9 cellular contexts compared by ENCODE assay signal in the genomic region with DNA sequence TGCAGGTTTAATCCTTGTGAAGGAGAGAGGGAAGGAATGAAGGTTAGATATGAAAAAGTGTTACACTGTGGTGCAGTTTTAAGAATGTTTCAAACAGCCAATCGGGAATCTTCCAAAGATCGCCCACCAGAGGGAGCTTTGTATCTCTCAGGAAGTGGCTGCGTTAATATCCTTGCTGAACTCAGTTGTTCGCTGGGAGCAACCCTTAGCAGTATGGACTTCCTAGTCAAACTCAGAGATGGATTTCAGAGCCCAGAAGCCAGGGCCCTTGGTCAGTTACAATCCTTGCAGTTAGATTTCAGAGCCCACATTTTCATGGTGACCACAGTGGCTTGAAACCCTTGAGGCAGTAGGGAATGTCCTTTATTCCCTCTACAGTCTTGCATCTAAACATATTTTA.
A peak's percentile ranks its signal among the peaks of the same experiment; 100 is the strongest.
DNase-seq lines count a peak whose midpoint lies in the region; ATAC-seq and TF ChIP-seq lines count a peak whose summit lies in the region.
"Had no signal": no experiment of that assay in that cellular context is flagged by ENCODE, and none has a peak within 500 bp of the region (broad histone marks: within the 10 kb centered on the region; RNA-seq: fewer than 3 reads in every experiment).

No MANE protein-coding gene starts in this region.

- H3K18ac ChIP-seq in trophoblast cell (ENCODE audit: low read length) = no peak overlapping the region

- no peak overlapping the region for H3K4me3 ChIP-seq in Peyer's patch
- no peak overlapping the region for H3K4me3 ChIP-seq in trophoblast cell (ENCODE audit: low read depth, low read length)
- H3K4me3 ChIP-seq: K562 had no signal

- no peak overlapping the region for H3K27ac ChIP-seq in Peyer's patch
- H3K27ac ChIP-seq in trophoblast cell (ENCODE audit: low read depth, low read length) = no peak overlapping the region

- no peaks in the 10 kb centered on the region for H3K79me2 ChIP-seq in trophoblast cell (ENCODE audit: control insufficient read depth, insufficient read depth, low read length, poor library complexity)

- no CpG with 5 or more reads among the region's 4 CpGs for WGBS in trophoblast cell (ENCODE audit: extremely low coverage, insufficient coverage, insufficient read length)

- H3K36me3 Mint-ChIP-seq in stimulated activated memory B cell treated with anti-CD40 and anti-IgM and Interleukin-4, amounts not matched to agents 10 μg/mL and 1 μg/mL and 100 μg/mL, for 72 hours = peaks cover 12% of the 10 kb centered on the region

- H4K12ac ChIP-seq in trophoblast cell (ENCODE audit: low read depth, low read length) = no peak overlapping the region

- H3K4me2 ChIP-seq in trophoblast cell (ENCODE audit: low read length) = no peak overlapping the region

- H2BK120ac ChIP-seq in trophoblast cell (ENCODE audit: insufficient read depth, low read length, poor library complexity) = no peak overlapping the region

- no peak overlapping the region for H3K4me3 Mint-ChIP-seq in stimulated activated memory B cell treated with anti-CD40 and anti-IgM and Interleukin-4, amounts not matched to agents 10 μg/mL and 1 μg/mL and 100 μg/mL, for 72 hours

- ATAC-seq in HG03442 (IDR thresholded peaks at IDR 0.05; ENCODE audit: unreplicated experiment) (peak; percentile 42), GM18519 (IDR thresholded peaks at IDR 0.05; ENCODE audit: low FRiP score, unreplicated experiment) (no peak)
- ATAC-seq in stimulated activated memory B cell treated with anti-CD40 and anti-IgM and Interleukin-4, amounts not matched to agents 10 μg/mL and 1 μg/mL and 100 μg/mL, for 72 hours = no peak
- ATAC-seq: K562 had no signal

- peak in 4 of 6 experiments; percentile 27 to 42 (median 37) for TF ChIP-seq CTCF in Peyer's patch (IDR thresholded peaks at IDR 0.05)

- H3K4me1 Mint-ChIP-seq in stimulated activated memory B cell treated with anti-CD40 and anti-IgM and Interleukin-4, amounts not matched to agents 10 μg/mL and 1 μg/mL and 100 μg/mL, for 72 hours = peaks cover 32% of the 10 kb centered on the region

- no peak overlapping the region for H3K4ac ChIP-seq in trophoblast cell (ENCODE audit: low read depth, low read length)

- no peak overlapping the region for H2AFZ ChIP-seq in trophoblast cell (ENCODE audit: insufficient read depth, low read length, poor library complexity)

- no peak overlapping the region for H2BK5ac ChIP-seq in trophoblast cell (ENCODE audit: low read depth, low read length, poor library complexity)

- DNase-seq in DMS 273 (lab: John Stamatoyannopoulos, UW; ENCODE audit: unreplicated experiment) (peak; percentile 85), Peyer's patch (peak in 2 of 3 donors; percentile 16 to 55), fibroblast of gingiva (ENCODE audit: low read depth) (peak; percentile 61), trophoblast cell (peak; percentile 39 to 72)
- no peak for DNase-seq in activated CD4-positive, alpha-beta T cell treated with anti-CD3 and anti-CD28 coated beads, Interleukin-2, amount 50 U/mL, for 4 hours

- no peak overlapping the region for H3K27ac Mint-ChIP-seq in stimulated activated memory B cell treated with anti-CD40 and anti-IgM and Interleukin-4, amounts not matched to agents 10 μg/mL and 1 μg/mL and 100 μg/mL, for 72 hours

- no peak for TF ChIP-seq POLR2A in Peyer's patch (IDR thresholded peaks at IDR 0.05)

- H2BK12ac ChIP-seq in trophoblast cell (ENCODE audit: low read length) = no peak overlapping the region

- peaks cover 8% of the 10 kb centered on the region for H3K9me3 Mint-ChIP-seq in stimulated activated memory B cell treated with anti-CD40 and anti-IgM and Interleukin-4, amounts not matched to agents 10 μg/mL and 1 μg/mL and 100 μg/mL, for 72 hours

- H3K36me3 ChIP-seq in Peyer's patch = no peaks in the 10 kb centered on the region
- H3K36me3 ChIP-seq in trophoblast cell (ENCODE audit: control insufficient read depth in 1 of 2, insufficient read depth in 2 of 2, low read length in 2 of 2) = no peaks in the 10 kb centered on the region

- H4K8ac ChIP-seq in trophoblast cell (ENCODE audit: low read depth, low read length) = no peak overlapping the region

- H3K9me3 ChIP-seq in Peyer's patch (no peaks in the 10 kb centered on the region), trophoblast cell (ENCODE audit: insufficient read depth, low read depth, low read length) (no peaks in the 10 kb centered on the region)

- no peak overlapping the region for H3K9ac ChIP-seq in trophoblast cell (ENCODE audit: low read length)

- no peaks in the 10 kb centered on the region for H3K27me3 ChIP-seq in Peyer's patch
- no peaks in the 10 kb centered on the region for H3K27me3 ChIP-seq in trophoblast cell (ENCODE audit: insufficient read depth, low read length)

- H3K79me1 ChIP-seq in trophoblast cell (ENCODE audit: low read length) = no peaks in the 10 kb centered on the region

- no peak overlapping the region for H4K91ac ChIP-seq in trophoblast cell (ENCODE audit: low read depth, low read length)

- H3K4me1 ChIP-seq in Peyer's patch (no peaks in the 10 kb centered on the region), trophoblast cell (ENCODE audit: control insufficient read depth in 1 of 2, insufficient read depth in 2 of 2, low read length in 2 of 2) (no peaks in the 10 kb centered on the region)

- H3K14ac ChIP-seq in trophoblast cell (ENCODE audit: low read length) = no peak overlapping the region

- H3K23ac ChIP-seq in trophoblast cell (ENCODE audit: low read length) = no peak overlapping the region

- no peaks in the 10 kb centered on the region for H3K27me3 Mint-ChIP-seq in stimulated activated memory B cell treated with anti-CD40 and anti-IgM and Interleukin-4, amounts not matched to agents 10 μg/mL and 1 μg/mL and 100 μg/mL, for 72 hours

- no peak overlapping the region for H2AK5ac ChIP-seq in trophoblast cell (ENCODE audit: low read length)

Comparison
In these comparisons a context has a peak if more than half of its experiments do, and no peak if none do; other contexts are left out.
1. DNase-seq: peak in DMS 273 (single experiment), Peyer's patch (2 of 3), fibroblast of gingiva (single experiment) and trophoblast cell (2 of 2); none in activated CD4-positive, alpha-beta T cell treated with anti-CD3 and anti-CD28 coated beads, Interleukin-2, amount 50 U/mL, for 4 hours (0 of 2).